In the genomic region with DNA sequence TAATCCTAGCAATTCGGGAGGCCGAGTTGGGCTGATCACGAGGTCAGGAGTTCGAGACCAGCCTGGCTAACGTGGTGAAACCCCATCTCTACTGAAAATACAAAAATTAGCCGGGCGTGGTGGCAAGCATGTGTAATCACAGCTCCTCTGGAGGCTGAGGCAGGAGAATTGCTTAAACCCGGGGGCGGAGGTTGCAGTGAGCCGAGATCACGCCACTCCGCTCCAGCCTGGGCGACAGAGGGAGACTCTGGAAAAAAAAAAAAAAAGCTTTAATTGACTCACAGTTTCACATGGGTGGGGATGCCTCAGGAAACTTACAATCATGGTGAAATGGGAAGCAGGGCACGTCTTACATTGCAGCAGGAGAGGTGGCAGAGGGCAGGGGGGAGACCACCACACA, we compare ENCODE assay signal across 16 cellular contexts. TPM values are rescaled to one million over a fixed set of nuclear protein-coding genes. Genes with fewer than 3 reads are reported as not detected.
DNase-seq lines count a peak whose midpoint lies in the region; FAIRE-seq and TF ChIP-seq lines count a peak whose summit lies in the region.
"Had no signal": no experiment of that assay in that cellular context is flagged by ENCODE, and none has a peak within 500 bp of the region (broad histone marks: within the 10 kb centered on the region; RNA-seq: fewer than 3 reads in every experiment).

No MANE protein-coding gene starts in this region.

- no peak overlapping the region for H2BK120ac ChIP-seq in mesendoderm (ENCODE audit: low read depth, low read length)

- H3K36me3 ChIP-seq in MG63 (no peaks in the 10 kb centered on the region), astrocyte (ENCODE audit: insufficient read depth, low read length) (no peaks in the 10 kb centered on the region), spleen (no peaks in the 10 kb centered on the region), mesendoderm (ENCODE audit: control insufficient read depth, insufficient read depth, low read length) (no peaks in the 10 kb centered on the region)
- H3K36me3 ChIP-seq: cardiac muscle cell, pancreas had no signal

- WGBS in spleen, 5 donors: 68 to 86% (median 78%) methylated on average over 14 of the region's 14 CpGs
- WGBS in mesendoderm (ENCODE audit: extremely low coverage, insufficient coverage, low lambda C conversion rate): no CpG with 5 or more reads among the region's 14 CpGs

- H3K4me3 Mint-ChIP-seq in activated naive CD4-positive, alpha-beta T cell treated with anti-CD3 and anti-CD28 coated beads for 36 hours: no peak overlapping the region
- H3K4me3 Mint-ChIP-seq in astrocyte (ENCODE audit: unreplicated experiment): no peak overlapping the region
- H3K4me3 Mint-ChIP-seq: activated naive CD4-positive, alpha-beta T cell treated with anti-CD3 and anti-CD28 coated beads, Interleukin-2, amount 50 U/mL, for 24 hours had no signal

- intact Hi-C loops in activated naive CD4-positive, alpha-beta T cell treated with anti-CD3 and anti-CD28 coated beads for 36 hours (cut with micrococcal nuclease): no loop called here
- intact Hi-C loops in spleen (cut with DNase I; ENCODE audit: low total_unique reads): no loop called here

- H4K8ac ChIP-seq in mesendoderm (ENCODE audit: low read depth, low read length): no peak overlapping the region

- TF ChIP-seq CTCF in astrocyte (IDR thresholded peaks at IDR 0.05; ENCODE audit: insufficient read depth, low read depth, low read length): no peak
- no peak for TF ChIP-seq CTCF in spleen (IDR thresholded peaks at IDR 0.05 in 8 of 11, conservative IDR thresholded peaks at IDR 0.05 in 3 of 11)

- H4K20me1 ChIP-seq in astrocyte (ENCODE audit: insufficient read depth, low read length): no peaks in the 10 kb centered on the region

- no peak overlapping the region for H3K18ac ChIP-seq in mesendoderm (ENCODE audit: low read length)

- no peaks in the 10 kb centered on the region for H3K27me3 Mint-ChIP-seq in activated naive CD4-positive, alpha-beta T cell treated with anti-CD3 and anti-CD28 coated beads for 36 hours (ENCODE audit: low read depth)
- no peaks in the 10 kb centered on the region for H3K27me3 Mint-ChIP-seq in astrocyte (ENCODE audit: low read depth, unreplicated experiment)
- H3K27me3 Mint-ChIP-seq: activated naive CD4-positive, alpha-beta T cell treated with anti-CD3 and anti-CD28 coated beads, Interleukin-2, amount 50 U/mL, for 24 hours had no signal

- no peak overlapping the region for H2BK15ac ChIP-seq in mesendoderm (replicated peaks; ENCODE audit: low read depth)

- H3K79me1 ChIP-seq in mesendoderm (ENCODE audit: low read length): peaks cover 1% of the 10 kb centered on the region

- H3K4me3 ChIP-seq in MG63: no peak overlapping the region
- H3K4me3 ChIP-seq in astrocyte (ENCODE audit: insufficient read depth, low read depth, low read length): no peak overlapping the region
- no peak overlapping the region for H3K4me3 ChIP-seq in spleen
- no peak overlapping the region for H3K4me3 ChIP-seq in mesendoderm (ENCODE audit: low read length)
- H3K4me3 ChIP-seq: cardiac muscle cell, pancreas had no signal

- peaks cover 18% of the 10 kb centered on the region for H3K36me3 Mint-ChIP-seq in activated naive CD4-positive, alpha-beta T cell treated with anti-CD3 and anti-CD28 coated beads for 36 hours (ENCODE audit: low read depth)
- peaks cover 1% of the 10 kb centered on the region for H3K36me3 Mint-ChIP-seq in astrocyte (ENCODE audit: low read depth, unreplicated experiment)

- no peaks in the 10 kb centered on the region for H3K79me2 ChIP-seq in astrocyte (ENCODE audit: insufficient read depth, low read length)
- no peaks in the 10 kb centered on the region for H3K79me2 ChIP-seq in mesendoderm (ENCODE audit: control insufficient read depth, insufficient read depth, low read length)

- no peak for DNase-seq in activated naive CD4-positive, alpha-beta T cell treated with anti-CD3 and anti-CD28 coated beads for 36 hours
- DNase-seq in activated naive CD4-positive, alpha-beta T cell treated with anti-CD3 and anti-CD28 coated beads, Interleukin-2, amount 50 U/mL, for 16 hours: no peak
- DNase-seq in MG63 (peak; percentile 12), astrocyte (ENCODE audit: low read depth) (peak; percentile 6), spleen (peak; percentile 44), SHP77 (lab: John Stamatoyannopoulos, UW) (no peak), mesendoderm (no peak), H54 (ENCODE audit: insufficient read length, low spot score) (no peak)
- DNase-seq: effector CD4-positive, alpha-beta T cell; left ventricle myocardium superior; MM.1S; NCI-H774; pancreas had no signal

- TF ChIP-seq POLR2A in spleen (IDR thresholded peaks at IDR 0.05): no peak
- TF ChIP-seq POLR2A in H54 (IDR thresholded peaks at IDR 0.05; ENCODE audit: low read depth, low read length): no peak

- no peak overlapping the region for H2BK5ac ChIP-seq in mesendoderm (ENCODE audit: low read length)

- H3K23ac ChIP-seq in mesendoderm (ENCODE audit: low read length): no peak overlapping the region

- H3K4me2 ChIP-seq in astrocyte (ENCODE audit: low read length): no peak overlapping the region
- H3K4me2 ChIP-seq in mesendoderm (ENCODE audit: low read length): no peak overlapping the region

- no peak overlapping the region for H3K56ac ChIP-seq in mesendoderm (ENCODE audit: low read length)

- H3K4me1 ChIP-seq in astrocyte (ENCODE audit: insufficient read depth, low read length) (peaks cover 9% of the 10 kb centered on the region), spleen (peaks cover 11 to 55% (median 24%) of the 10 kb centered on the region in 6 donors), mesendoderm (ENCODE audit: control insufficient read depth, low read depth, low read length) (peaks cover 3% of the 10 kb centered on the region)
- H3K4me1 ChIP-seq: pancreas had no signal

- H3K4me1 Mint-ChIP-seq in activated naive CD4-positive, alpha-beta T cell treated with anti-CD3 and anti-CD28 coated beads for 36 hours (ENCODE audit: low read depth): peaks cover 30% of the 10 kb centered on the region
- H3K4me1 Mint-ChIP-seq in astrocyte (ENCODE audit: low read depth, unreplicated experiment): peaks cover 12% of the 10 kb centered on the region

- H3K27ac Mint-ChIP-seq in activated naive CD4-positive, alpha-beta T cell treated with anti-CD3 and anti-CD28 coated beads for 36 hours: peak overlapping the region; percentile 13
- peak overlapping the region; percentile 41 for H3K27ac Mint-ChIP-seq in astrocyte (ENCODE audit: unreplicated experiment)
- H3K27ac Mint-ChIP-seq: activated naive CD4-positive, alpha-beta T cell treated with anti-CD3 and anti-CD28 coated beads, Interleukin-2, amount 50 U/mL, for 24 hours had no signal

- H4K5ac ChIP-seq in mesendoderm (ENCODE audit: low read length): no peak overlapping the region

- CTCF ChIA-PET in activated naive CD4-positive, alpha-beta T cell treated with anti-CD3 and anti-CD28 coated beads for 36 hours (lab: Charles Lee): interaction anchor here (6.0 kb wide), 1 partner anchor 33 kb away, joined by 46 read pairs; no protein-coding TSS in a partner anchor

- no peak overlapping the region for H2AK5ac ChIP-seq in mesendoderm (ENCODE audit: low read length)

- no peaks in the 10 kb centered on the region for H3K9me3 Mint-ChIP-seq in activated naive CD4-positive, alpha-beta T cell treated with anti-CD3 and anti-CD28 coated beads for 36 hours
- H3K9me3 Mint-ChIP-seq in astrocyte (ENCODE audit: unreplicated experiment): no peaks in the 10 kb centered on the region
- H3K9me3 Mint-ChIP-seq: activated naive CD4-positive, alpha-beta T cell treated with anti-CD3 and anti-CD28 coated beads, Interleukin-2, amount 50 U/mL, for 24 hours had no signal

- no peak for FAIRE-seq in astrocyte (lab: Jason Lieb, UNC)
- no peak for FAIRE-seq in H54 (lab: Jason Lieb, UNC)
- FAIRE-seq: D721Med, pancreas had no signal

- H3K27ac ChIP-seq in astrocyte (ENCODE audit: low read depth, low read length) (no peak overlapping the region), spleen (peak overlapping the region in 2 of 8 donors; percentile 5 to 13), mesendoderm (ENCODE audit: low read depth, low read length) (no peak overlapping the region)
- H3K27ac ChIP-seq: cardiac muscle cell, pancreas had no signal

- H2AFZ ChIP-seq in astrocyte (ENCODE audit: low read depth, low read length): no peak overlapping the region

- no peaks in the 10 kb centered on the region for H3K27me3 ChIP-seq in MG63
- no peaks in the 10 kb centered on the region for H3K27me3 ChIP-seq in astrocyte (ENCODE audit: insufficient read depth, low read length)
- H3K27me3 ChIP-seq in spleen (replicated peaks in 1 of 7): no peaks in the 10 kb centered on the region
- no peaks in the 10 kb centered on the region for H3K27me3 ChIP-seq in mesendoderm (ENCODE audit: insufficient read depth, low read length, poor library complexity)
- H3K27me3 ChIP-seq: cardiac muscle cell had no signal

- H3K9ac ChIP-seq in astrocyte (ENCODE audit: low read length): no peak overlapping the region
- H3K9ac ChIP-seq in mesendoderm (ENCODE audit: low read length): no peak overlapping the region

- no peaks in the 10 kb centered on the region for H3K9me3 ChIP-seq in MG63
- no peaks in the 10 kb centered on the region for H3K9me3 ChIP-seq in astrocyte (ENCODE audit: insufficient read depth, low read depth, low read length)
- H3K9me3 ChIP-seq in spleen: no peaks in the 10 kb centered on the region
- H3K9me3 ChIP-seq: pancreas had no signal

- H3K4ac ChIP-seq in mesendoderm (ENCODE audit: low read depth, low read length): no peak overlapping the region

RNA-seq across cellular contexts. Expression of a gene that starts 30.6 kb away (rescaled TPM):
- 100 to 1,000 TPM; 392 to 394 TPM for total RNA-seq in activated naive CD4-positive, alpha-beta T cell treated with anti-CD3 and anti-CD28 coated beads for 36 hours
- total RNA-seq in MG63 (2014; rRNA removed; shearing (Covaris generic); ENCODE audit: low replicate concordance): 0.72 and 2.1 TPM in 2 replicates
- total RNA-seq in astrocyte: 178 and 389 TPM in 2 replicates
- total RNA-seq in spleen: 100 to 1,000 TPM in 6 of 7 donors, 10 to 100 TPM in 1; 74.6 to 869 (median 213) TPM
- 10 to 100 TPM; 10.7 to 16.5 (median 14.6) TPM for polyA plus RNA-seq in spleen
- polyA plus RNA-seq in mesendoderm (2013, experiment 1 of 2): 1,217 TPM
- polyA plus RNA-seq in mesendoderm (2013, experiment 2 of 2): 1,204 TPM

Comparison
In these comparisons a context has a peak if more than half of its experiments do, and no peak if none do; other contexts are left out.
1. DNase-seq: peak in MG63 (single experiment), astrocyte (single experiment) and spleen (single experiment); none in activated naive CD4-positive, alpha-beta T cell treated with anti-CD3 and anti-CD28 coated beads for 36 hours (single experiment), activated naive CD4-positive, alpha-beta T cell treated with anti-CD3 and anti-CD28 coated beads, Interleukin-2, amount 50 U/mL, for 16 hours (single experiment), SHP77 (0 of 2), mesendoderm (single experiment) and H54 (single experiment).
2. RNA of a gene that starts 30.6 kb away (total RNA-seq): 392 to 394 TPM in activated naive CD4-positive, alpha-beta T cell treated with anti-CD3 and anti-CD28 coated beads for 36 hours, 178 to 389 TPM in astrocyte and 74.6 to 869 TPM in spleen; 0.72 to 2.1 TPM in MG63; every median in the first group is over 10 times any median in the second.